35 cellular contexts compared by ENCODE assay signal in the genomic region with DNA sequence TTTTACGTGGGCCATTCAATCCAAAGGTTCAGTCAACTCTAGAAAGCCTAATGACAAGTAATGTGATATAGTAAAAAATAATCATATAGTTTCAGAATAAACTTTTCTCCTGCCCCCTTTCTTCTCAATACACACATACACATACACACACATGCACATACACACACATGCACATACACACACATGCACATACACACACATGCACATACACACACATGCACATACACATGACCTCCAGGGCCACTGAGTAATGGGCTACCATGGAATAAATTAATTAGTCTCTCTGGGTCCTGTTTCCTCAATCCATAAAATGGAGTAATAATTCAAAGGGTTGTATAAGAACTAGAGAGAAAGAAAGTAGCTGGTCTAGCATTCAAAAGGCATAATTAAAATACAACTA.
"Had no signal": no experiment of that assay in that cellular context is flagged by ENCODE, and none has a peak within 500 bp of the region (broad histone marks: within the 10 kb centered on the region; RNA-seq: fewer than 3 reads in every experiment).

No MANE protein-coding gene starts in this region.

- H3K27ac ChIP-seq: brain microvascular endothelial cell, SJSA1, WERI-Rb-1 had no signal

- H3K27ac Mint-ChIP-seq: activated CD4-positive, alpha-beta memory T cell treated with anti-CD3 and anti-CD28 coated beads, Interleukin-2, amount 10 ng/mL, durations not matched to agents 7 days and 5 days; activated CD8-positive, alpha-beta memory T cell treated with anti-CD3 and anti-CD28 coated beads, Interleukin-2, amount 10 ng/mL, durations not matched to agents 7 days and 5 days; activated naive CD8-positive, alpha-beta T cell treated with anti-CD3 and anti-CD28 coated beads for 36 hours had no signal

- DNase-seq: activated CD4-positive, alpha-beta memory T cell treated with anti-CD3 and anti-CD28 coated beads, Interleukin-2, amount 10 ng/mL, durations not matched to agents 7 days and 5 days; activated CD4-positive, alpha-beta T cell treated with anti-CD3 and anti-CD28 coated beads for 1 hour; activated CD4-positive, alpha-beta T cell treated with anti-CD3 and anti-CD28 coated beads for 48 hours; activated CD4-positive, CD25-positive, alpha-beta regulatory T cell; activated CD8-positive, alpha-beta memory T cell treated with anti-CD3 and anti-CD28 coated beads for 24 hours; activated CD8-positive, alpha-beta memory T cell treated with anti-CD3 and anti-CD28 coated beads, Interleukin-2, amount 10 ng/mL, durations not matched to agents 7 days and 5 days; activated CD8-positive, alpha-beta memory T cell treated with anti-CD3 and anti-CD28 coated beads, Interleukin-2, amount 50 U/mL, for 48 hours; activated effector memory CD4-positive, alpha-beta T cell treated with anti-CD3 and anti-CD28 coated beads, Interleukin-2, amount 50 U/mL, for 16 hours; activated naive CD4-positive, alpha-beta T cell; activated naive CD4-positive, alpha-beta T cell treated with anti-CD3 and anti-CD28 coated beads, Interleukin-2, amount 50 U/mL, for 16 hours; activated naive CD8-positive, alpha-beta T cell treated with anti-CD3 and anti-CD28 coated beads for 36 hours; activated T-cell treated with anti-CD3 and anti-CD28 coated beads, Interleukin-2, amount 50 U/mL, for 48 hours; amniotic stem cell; aorta; brain microvascular endothelial cell; central memory CD4-positive, alpha-beta T cell; Karpas-422; NCI-H1105; NCI-H1417 treated with DMSO at 0.1 percent for 48 hours; NCI-H187 treated with DMSO at 0.1 percent for 48 hours; NCI-H2081; NCI-H2171 treated with DMSO at 0.1 percent for 48 hours; NCI-H2227 treated with DMSO at 0.1 percent for 48 hours; NCI-H446; NCI-H524; NCI-H69; NCI-H82; RPMI8226; SHP77 treated with DMSO at 0.1 percent for 48 hours; SK-N-SH; T-helper 1 cell; T1000; WERI-Rb-1 had no signal

- H3K4me3 ChIP-seq: SJSA1 had no signal

- H3K36me3 Mint-ChIP-seq: activated naive CD8-positive, alpha-beta T cell treated with anti-CD3 and anti-CD28 coated beads for 36 hours had no signal

- H3K36me3 ChIP-seq: brain microvascular endothelial cell, SJSA1, WERI-Rb-1 had no signal

- H3K4me3 Mint-ChIP-seq: activated CD4-positive, alpha-beta memory T cell treated with anti-CD3 and anti-CD28 coated beads, Interleukin-2, amount 10 ng/mL, durations not matched to agents 7 days and 5 days; activated CD8-positive, alpha-beta memory T cell treated with anti-CD3 and anti-CD28 coated beads, Interleukin-2, amount 10 ng/mL, durations not matched to agents 7 days and 5 days; activated naive CD8-positive, alpha-beta T cell treated with anti-CD3 and anti-CD28 coated beads for 36 hours had no signal

- H3K27me3 Mint-ChIP-seq: activated CD4-positive, alpha-beta memory T cell treated with anti-CD3 and anti-CD28 coated beads, Interleukin-2, amount 10 ng/mL, durations not matched to agents 7 days and 5 days; activated naive CD8-positive, alpha-beta T cell treated with anti-CD3 and anti-CD28 coated beads for 36 hours had no signal

- H3K27me3 ChIP-seq: brain microvascular endothelial cell, SJSA1 had no signal

- H3K9me3 ChIP-seq: SJSA1, SK-N-SH had no signal

- ATAC-seq: activated CD8-positive, alpha-beta memory T cell treated with anti-CD3 and anti-CD28 coated beads, Interleukin-2, amount 10 ng/mL, durations not matched to agents 7 days and 5 days; Panc1 had no signal

- H3K9me3 Mint-ChIP-seq: activated CD4-positive, alpha-beta memory T cell treated with anti-CD3 and anti-CD28 coated beads, Interleukin-2, amount 10 ng/mL, durations not matched to agents 7 days and 5 days; activated naive CD8-positive, alpha-beta T cell treated with anti-CD3 and anti-CD28 coated beads for 36 hours had no signal
